In the genomic region with DNA sequence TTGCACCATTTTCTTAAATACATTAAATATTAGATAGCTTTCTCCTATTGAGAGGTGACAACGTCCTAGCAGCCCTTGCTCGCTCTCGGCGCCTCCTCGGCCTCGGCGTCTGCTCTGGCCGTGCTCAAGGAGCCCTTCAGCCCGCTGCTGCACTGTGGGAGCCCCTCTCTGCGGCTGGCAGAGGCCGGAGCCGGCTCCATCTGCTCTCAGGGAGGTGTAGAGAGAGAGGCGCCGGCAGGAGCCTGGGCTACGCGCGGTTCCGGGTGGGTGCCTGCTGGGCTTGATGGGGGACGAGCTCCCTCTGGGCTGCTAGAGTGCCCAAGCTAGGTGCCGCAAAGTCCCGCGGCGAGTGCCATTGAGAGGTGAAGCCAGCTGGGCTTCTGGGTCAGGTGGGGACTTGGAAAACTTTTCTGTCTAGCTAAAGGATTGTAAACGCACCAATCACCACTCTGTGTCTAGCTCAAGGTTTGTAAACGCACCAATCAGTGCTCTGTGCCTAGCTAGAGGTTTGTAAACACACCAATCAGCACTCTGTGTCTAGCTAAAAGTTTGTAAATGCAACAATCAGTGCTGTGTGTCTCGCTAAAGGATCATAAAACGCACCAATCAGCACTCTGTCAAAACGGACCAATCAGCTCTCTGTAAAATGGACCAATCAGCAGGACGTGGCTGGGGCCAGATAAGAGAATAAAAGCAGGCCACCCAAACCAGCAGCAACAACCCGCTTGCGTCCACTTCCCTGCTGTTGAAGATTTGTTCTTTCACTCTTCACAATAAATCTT, we compare ENCODE assay signal across 2 cellular contexts.
TF ChIP-seq lines count a peak whose summit lies in the region.

No MANE protein-coding gene starts in this region.

TF ChIP-seq in K562, 482 proteins besides CTCF, POLR2A, EP300 and RAD21 (continues in another document):
- TF ChIP-seq ZNF57 (CRISPR knock-in tag; IDR thresholded peaks at IDR 0.05), result no peak
- no peak for TF ChIP-seq ARID3A (IDR thresholded peaks at IDR 0.05; ENCODE audit: borderline replicate concordance, low read depth, low read length)
- TF ChIP-seq, protein P1, sequence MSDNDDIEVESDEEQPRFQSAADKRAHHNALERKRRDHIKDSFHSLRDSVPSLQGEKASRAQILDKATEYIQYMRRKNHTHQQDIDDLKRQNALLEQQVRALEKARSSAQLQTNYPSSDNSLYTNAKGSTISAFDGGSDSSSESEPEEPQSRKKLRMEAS (CRISPR knock-in tag; IDR thresholded peaks at IDR 0.05), result no peak
- no peak for TF ChIP-seq PCBP1 (IDR thresholded peaks at IDR 0.05; ENCODE audit: low read depth, low read length, poor library complexity, severe bottlenecking)
- TF ChIP-seq ZNF124 (CRISPR knock-in tag; IDR thresholded peaks at IDR 0.05), result no peak
- TF ChIP-seq, protein P2, sequence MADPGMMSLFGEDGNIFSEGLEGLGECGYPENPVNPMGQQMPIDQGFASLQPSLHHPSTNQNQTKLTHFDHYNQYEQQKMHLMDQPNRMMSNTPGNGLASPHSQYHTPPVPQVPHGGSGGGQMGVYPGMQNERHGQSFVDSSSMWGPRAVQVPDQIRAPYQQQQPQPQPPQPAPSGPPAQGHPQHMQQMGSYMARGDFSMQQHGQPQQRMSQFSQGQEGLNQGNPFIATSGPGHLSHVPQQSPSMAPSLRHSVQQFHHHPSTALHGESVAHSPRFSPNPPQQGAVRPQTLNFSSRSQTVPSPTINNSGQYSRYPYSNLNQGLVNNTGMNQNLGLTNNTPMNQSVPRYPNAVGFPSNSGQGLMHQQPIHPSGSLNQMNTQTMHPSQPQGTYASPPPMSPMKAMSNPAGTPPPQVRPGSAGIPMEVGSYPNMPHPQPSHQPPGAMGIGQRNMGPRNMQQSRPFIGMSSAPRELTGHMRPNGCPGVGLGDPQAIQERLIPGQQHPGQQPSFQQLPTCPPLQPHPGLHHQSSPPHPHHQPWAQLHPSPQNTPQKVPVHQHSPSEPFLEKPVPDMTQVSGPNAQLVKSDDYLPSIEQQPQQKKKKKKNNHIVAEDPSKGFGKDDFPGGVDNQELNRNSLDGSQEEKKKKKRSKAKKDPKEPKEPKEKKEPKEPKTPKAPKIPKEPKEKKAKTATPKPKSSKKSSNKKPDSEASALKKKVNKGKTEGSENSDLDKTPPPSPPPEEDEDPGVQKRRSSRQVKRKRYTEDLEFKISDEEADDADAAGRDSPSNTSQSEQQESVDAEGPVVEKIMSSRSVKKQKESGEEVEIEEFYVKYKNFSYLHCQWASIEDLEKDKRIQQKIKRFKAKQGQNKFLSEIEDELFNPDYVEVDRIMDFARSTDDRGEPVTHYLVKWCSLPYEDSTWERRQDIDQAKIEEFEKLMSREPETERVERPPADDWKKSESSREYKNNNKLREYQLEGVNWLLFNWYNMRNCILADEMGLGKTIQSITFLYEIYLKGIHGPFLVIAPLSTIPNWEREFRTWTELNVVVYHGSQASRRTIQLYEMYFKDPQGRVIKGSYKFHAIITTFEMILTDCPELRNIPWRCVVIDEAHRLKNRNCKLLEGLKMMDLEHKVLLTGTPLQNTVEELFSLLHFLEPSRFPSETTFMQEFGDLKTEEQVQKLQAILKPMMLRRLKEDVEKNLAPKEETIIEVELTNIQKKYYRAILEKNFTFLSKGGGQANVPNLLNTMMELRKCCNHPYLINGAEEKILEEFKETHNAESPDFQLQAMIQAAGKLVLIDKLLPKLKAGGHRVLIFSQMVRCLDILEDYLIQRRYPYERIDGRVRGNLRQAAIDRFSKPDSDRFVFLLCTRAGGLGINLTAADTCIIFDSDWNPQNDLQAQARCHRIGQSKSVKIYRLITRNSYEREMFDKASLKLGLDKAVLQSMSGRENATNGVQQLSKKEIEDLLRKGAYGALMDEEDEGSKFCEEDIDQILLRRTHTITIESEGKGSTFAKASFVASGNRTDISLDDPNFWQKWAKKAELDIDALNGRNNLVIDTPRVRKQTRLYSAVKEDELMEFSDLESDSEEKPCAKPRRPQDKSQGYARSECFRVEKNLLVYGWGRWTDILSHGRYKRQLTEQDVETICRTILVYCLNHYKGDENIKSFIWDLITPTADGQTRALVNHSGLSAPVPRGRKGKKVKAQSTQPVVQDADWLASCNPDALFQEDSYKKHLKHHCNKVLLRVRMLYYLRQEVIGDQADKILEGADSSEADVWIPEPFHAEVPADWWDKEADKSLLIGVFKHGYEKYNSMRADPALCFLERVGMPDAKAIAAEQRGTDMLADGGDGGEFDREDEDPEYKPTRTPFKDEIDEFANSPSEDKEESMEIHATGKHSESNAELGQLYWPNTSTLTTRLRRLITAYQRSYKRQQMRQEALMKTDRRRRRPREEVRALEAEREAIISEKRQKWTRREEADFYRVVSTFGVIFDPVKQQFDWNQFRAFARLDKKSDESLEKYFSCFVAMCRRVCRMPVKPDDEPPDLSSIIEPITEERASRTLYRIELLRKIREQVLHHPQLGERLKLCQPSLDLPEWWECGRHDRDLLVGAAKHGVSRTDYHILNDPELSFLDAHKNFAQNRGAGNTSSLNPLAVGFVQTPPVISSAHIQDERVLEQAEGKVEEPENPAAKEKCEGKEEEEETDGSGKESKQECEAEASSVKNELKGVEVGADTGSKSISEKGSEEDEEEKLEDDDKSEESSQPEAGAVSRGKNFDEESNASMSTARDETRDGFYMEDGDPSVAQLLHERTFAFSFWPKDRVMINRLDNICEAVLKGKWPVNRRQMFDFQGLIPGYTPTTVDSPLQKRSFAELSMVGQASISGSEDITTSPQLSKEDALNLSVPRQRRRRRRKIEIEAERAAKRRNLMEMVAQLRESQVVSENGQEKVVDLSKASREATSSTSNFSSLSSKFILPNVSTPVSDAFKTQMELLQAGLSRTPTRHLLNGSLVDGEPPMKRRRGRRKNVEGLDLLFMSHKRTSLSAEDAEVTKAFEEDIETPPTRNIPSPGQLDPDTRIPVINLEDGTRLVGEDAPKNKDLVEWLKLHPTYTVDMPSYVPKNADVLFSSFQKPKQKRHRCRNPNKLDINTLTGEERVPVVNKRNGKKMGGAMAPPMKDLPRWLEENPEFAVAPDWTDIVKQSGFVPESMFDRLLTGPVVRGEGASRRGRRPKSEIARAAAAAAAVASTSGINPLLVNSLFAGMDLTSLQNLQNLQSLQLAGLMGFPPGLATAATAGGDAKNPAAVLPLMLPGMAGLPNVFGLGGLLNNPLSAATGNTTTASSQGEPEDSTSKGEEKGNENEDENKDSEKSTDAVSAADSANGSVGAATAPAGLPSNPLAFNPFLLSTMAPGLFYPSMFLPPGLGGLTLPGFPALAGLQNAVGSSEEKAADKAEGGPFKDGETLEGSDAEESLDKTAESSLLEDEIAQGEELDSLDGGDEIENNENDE (IDR thresholded peaks at IDR 0.05; ENCODE audit: low read depth, low read length), result no peak

TF ChIP-seq in neural cell, 6 proteins besides CTCF, POLR2A, EP300 and RAD21:
- TF ChIP-seq TAF1 (IDR thresholded peaks at IDR 0.05; ENCODE audit: low read depth) (no peak), SMC3 (conservative IDR thresholded peaks at IDR 0.05; ENCODE audit: poor library complexity) (no peak), REST (IDR thresholded peaks at IDR 0.05; ENCODE audit: borderline replicate concordance) (no peak), MXI1 (conservative IDR thresholded peaks at IDR 0.05; ENCODE audit: poor library complexity, severe bottlenecking) (no peak), EZH2 (IDR thresholded peaks at IDR 0.05; ENCODE audit: borderline replicate concordance, insufficient read depth, low read length, poor library complexity, severe bottlenecking) (no peak), POLR2AphosphoS5 (IDR thresholded peaks at IDR 0.05) (no peak)
